Comparison of ENCODE assay signal across 9 cellular contexts in the genomic region with DNA sequence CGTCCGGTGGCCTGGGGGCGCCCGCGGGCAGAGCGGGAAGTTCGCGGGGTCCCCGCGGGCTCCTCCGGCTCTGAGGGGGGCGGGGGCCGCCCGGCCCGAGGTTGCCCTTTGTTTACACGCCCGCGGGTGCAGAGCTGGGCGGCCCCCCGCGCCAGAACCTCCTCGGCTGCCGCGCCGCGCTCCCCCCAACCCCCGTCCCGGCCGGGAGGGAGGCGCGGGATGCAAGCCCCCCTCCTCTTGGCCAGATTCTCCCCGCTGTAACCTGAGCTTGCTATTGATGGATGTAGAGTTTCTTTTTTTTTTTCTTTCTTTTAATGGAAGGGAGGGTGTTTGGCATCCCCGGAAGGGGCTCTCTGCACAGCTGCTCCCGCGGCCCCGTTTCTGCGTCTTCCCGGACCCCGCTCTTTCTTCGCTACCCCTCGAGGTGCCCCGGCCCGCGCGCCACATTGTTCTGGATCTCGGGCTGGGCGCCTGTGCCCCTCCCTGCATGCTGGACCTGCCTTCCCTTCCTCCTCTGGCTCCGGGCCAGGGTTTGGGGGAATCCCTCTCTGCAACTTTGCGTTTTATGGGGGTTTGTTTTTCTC. TPM values are rescaled to one million over a fixed set of nuclear protein-coding genes. Genes with fewer than 3 reads are reported as not detected.
A peak's percentile ranks its signal among the peaks of the same experiment; 100 is the strongest.
DNase-seq lines count a peak whose midpoint lies in the region; ATAC-seq, FAIRE-seq and TF ChIP-seq lines count a peak whose summit lies in the region.
"Had no signal": no experiment of that assay in that cellular context is flagged by ENCODE, and none has a peak within 500 bp of the region (broad histone marks: within the 10 kb centered on the region; RNA-seq: fewer than 3 reads in every experiment).

No MANE protein-coding gene starts in this region.

- 0 out of 2 replicates have a peak overlapping the region, but pooled peaks have one; percentile 71 for H2BK5ac ChIP-seq in H1 (ENCODE audit: low read depth, low read length)

- H3K4me2 ChIP-seq in BLaER1 (peak overlapping the region; percentile 98), OCI-LY3 (ENCODE audit: low read length) (peak overlapping the region; percentile 61), H1 (ENCODE audit: insufficient read depth in 1 of 2, low read depth in 2 of 2, low read length in 2 of 2) (peak overlapping the region; percentile 90 to 99), parathyroid adenoma (ENCODE audit: low read length) (peak overlapping the region; percentile 66)

- no peak for TF ChIP-seq RAD21 in H1 (IDR thresholded peaks at IDR 0.05 in 1 of 2, conservative IDR thresholded peaks at IDR 0.05 in 1 of 2; ENCODE audit: low read depth in 2 of 2, low read length in 2 of 2)

- no peak for TF ChIP-seq EP300 in H1 (IDR thresholded peaks at IDR 0.05; ENCODE audit: borderline replicate concordance in 1 of 2, low read depth in 2 of 2, low read length in 2 of 2)

- H2BK12ac ChIP-seq in H1 (ENCODE audit: low read depth, low read length), result no peak overlapping the region

- WGBS in H1 (ENCODE audit: extremely low coverage in 1 of 2, insufficient coverage in 1 of 2, insufficient read length in 1 of 2, insufficient replicate concordance in 2 of 2, low coverage in 1 of 2, low lambda C conversion rate in 2 of 2, missing lambda C conversion rate in 1 of 2), 2 experiments, result 0% methylated on average over 16 of the region's 49 CpGs; no CpG with 5 or more reads in 1 of the 2 experiments

- H3K79me1 ChIP-seq in H1 (ENCODE audit: low read depth, low read length), result peaks cover 28% of the 10 kb centered on the region

- DNase-seq in H1 (ENCODE audit: low read depth in 1 of 2, low spot score in 2 of 2) (peak in 1 of 2 experiments; percentile 72), cerebellar nuclear complex (lab: John Stamatoyannopoulos, UW) (no peak), pons (ENCODE audit: low spot score) (no peak)

- FAIRE-seq in H1 (lab: Jason Lieb, UNC), result no peak

- H3K4me3 ChIP-seq in BLaER1, result peak overlapping the region; percentile 90
- peak overlapping the region; percentile 93 for H3K4me3 ChIP-seq in OCI-LY3 (ENCODE audit: low read length)
- peak overlapping the region; percentile 55 to 97 (median 83) for H3K4me3 ChIP-seq in H1 (ENCODE audit: extremely low read depth in 1 of 4, insufficient read depth in 2 of 4, low read depth in 3 of 4, low read length in 4 of 4)
- H3K4me3 ChIP-seq in parathyroid adenoma (ENCODE audit: low read depth, low read length), result peak overlapping the region; percentile 52

- H3K18ac ChIP-seq in H1 (ENCODE audit: extremely low read depth, low read length), result no peak overlapping the region; the same call in 1 of the 2 replicates

- TF ChIP-seq CTCF in OCI-LY3 (IDR thresholded peaks at IDR 0.05; ENCODE audit: low read depth, low read length), result 0 out of 2 replicates have a peak, but pooled peaks have one; percentile 25
- TF ChIP-seq CTCF in H1 (IDR thresholded peaks at IDR 0.05; ENCODE audit: control extremely low read depth in 1 of 3, insufficient read depth in 1 of 3, low read depth in 1 of 3, low read length in 3 of 3), result no peak
- no peak for TF ChIP-seq CTCF in parathyroid adenoma (IDR thresholded peaks at IDR 0.05)

- peak overlapping the region; percentile 34 for H4K5ac ChIP-seq in H1 (ENCODE audit: insufficient read length, low read depth, low read length)

- peak overlapping the region; percentile 17 for H4K91ac ChIP-seq in H1 (replicated peaks; ENCODE audit: insufficient read length, low read length)

- no peak overlapping the region for H2AK5ac ChIP-seq in H1 (ENCODE audit: low read depth, low read length)

- POLR2A ChIA-PET in H1 (lab: Charles Lee; ENCODE audit: partially characterized antibody), result interaction anchor here (0.6 to 5.2 kb wide), 21 partner anchors 8 to 455 kb away, joined by 3 to 77 read pairs (median 5); a partner anchor contains a TSS

- H2AFZ ChIP-seq in OCI-LY3 (ENCODE audit: low read depth, low read length) (0 out of 2 replicates have a peak overlapping the region, but pooled peaks have one; percentile 0), H1 (ENCODE audit: low read length) (no peak overlapping the region), parathyroid adenoma (peak overlapping the region; percentile 77)

- H3K9me3 ChIP-seq in BLaER1, result no peaks in the 10 kb centered on the region
- H3K9me3 ChIP-seq in OCI-LY3 (ENCODE audit: insufficient read depth, low read length), result no peaks in the 10 kb centered on the region
- no peaks in the 10 kb centered on the region for H3K9me3 ChIP-seq in H1 (ENCODE audit: insufficient read depth in 2 of 2, low read depth in 1 of 2, low read length in 1 of 2)
- no peaks in the 10 kb centered on the region for H3K9me3 ChIP-seq in parathyroid adenoma (ENCODE audit: control insufficient read depth, low read length)

- H3K23me2 ChIP-seq in H1 (ENCODE audit: low read depth, low read length), result peaks cover 10% of the 10 kb centered on the region

- H3K27ac ChIP-seq in BLaER1 (peak overlapping the region; percentile 82), OCI-LY3 (ENCODE audit: low read length) (no peak overlapping the region; the same call in 1 of the 2 replicates), H1 (ENCODE audit: low read depth, low read length) (peak overlapping the region; percentile 85; the same call in 1 of the 2 replicates), parathyroid adenoma (no peak overlapping the region)

- H3K9ac ChIP-seq in BLaER1, result peak overlapping the region; percentile 86
- peak overlapping the region; percentile 86 for H3K9ac ChIP-seq in OCI-LY3 (ENCODE audit: low read length)
- peak overlapping the region; percentile 46 to 92 (median 84) for H3K9ac ChIP-seq in H1 (replicated peaks in 1 of 4; ENCODE audit: extremely low read depth in 1 of 4, low read depth in 3 of 4, low read length in 3 of 4)
- no peak overlapping the region for H3K9ac ChIP-seq in parathyroid adenoma

- no peak; a peak in 1 of 3 replicates for TF ChIP-seq POLR2A in H1 (IDR thresholded peaks at IDR 0.05; ENCODE audit: control extremely low read depth in 1 of 2, low read depth in 2 of 2, low read length in 2 of 2)

- no peak overlapping the region for H2BK15ac ChIP-seq in H1 (ENCODE audit: low read length)

- H2BK20ac ChIP-seq in H1 (ENCODE audit: low read length), result no peak overlapping the region

- H3K4me1 ChIP-seq in BLaER1 (peaks cover 50% of the 10 kb centered on the region), OCI-LY3 (ENCODE audit: low read length) (peaks cover 14% of the 10 kb centered on the region), H1 (replicated peaks in 1 of 4; ENCODE audit: control insufficient read depth in 3 of 4, insufficient read depth in 4 of 4, low read length in 3 of 4) (peaks cover 4 to 19% (median 15%) of the 10 kb centered on the region in 4 experiments), parathyroid adenoma (no peaks in the 10 kb centered on the region)

- no peak overlapping the region for H3K23ac ChIP-seq in H1 (ENCODE audit: insufficient read length)

- H4K20me1 ChIP-seq in BLaER1 (peaks cover 50% of the 10 kb centered on the region), OCI-LY3 (ENCODE audit: insufficient read depth, low read length) (peaks cover 16% of the 10 kb centered on the region), H1 (replicated peaks in 1 of 2; ENCODE audit: control insufficient read depth in 1 of 2, insufficient read depth in 2 of 2, low read length in 2 of 2) (peaks cover 19 to 33% of the 10 kb centered on the region in 2 experiments)

- H3K27me3 ChIP-seq in BLaER1 (peaks cover 20% of the 10 kb centered on the region), OCI-LY3 (ENCODE audit: low read depth, low read length) (peaks cover 30% of the 10 kb centered on the region), H1 (replicated peaks in 1 of 4; ENCODE audit: control insufficient read depth in 3 of 4, extremely low read depth in 1 of 4, insufficient read depth in 3 of 4, low read length in 3 of 4) (no peaks in the 10 kb centered on the region; a peak in 1 of 7 replicates), parathyroid adenoma (ENCODE audit: control insufficient read depth, insufficient read depth, low read length) (no peaks in the 10 kb centered on the region)

- H2BK120ac ChIP-seq in H1 (replicated peaks; ENCODE audit: low read depth, low read length), result no peak overlapping the region

- H3K36me3 ChIP-seq in BLaER1 (peaks cover 32% of the 10 kb centered on the region), OCI-LY3 (replicated peaks; ENCODE audit: low read depth, low read length) (peaks cover 25% of the 10 kb centered on the region), H1 (ENCODE audit: control insufficient read depth in 2 of 4, insufficient read depth in 4 of 4, low read length in 3 of 4) (peaks cover 17 to 41% (median 32%) of the 10 kb centered on the region in 4 experiments; a peak in 7 of 8 replicates), parathyroid adenoma (ENCODE audit: control insufficient read depth, insufficient read depth, low read length) (no peaks in the 10 kb centered on the region)

- ATAC-seq in GM21619 (IDR thresholded peaks at IDR 0.05; ENCODE audit: unreplicated experiment) (peak; percentile 16), HG03039 (IDR thresholded peaks at IDR 0.05; ENCODE audit: unreplicated experiment) (no peak)

- peak overlapping the region; percentile 43 for H3K56ac ChIP-seq in H1 (replicated peaks; ENCODE audit: insufficient read length, low read depth, low read length)

- H3K14ac ChIP-seq in H1 (ENCODE audit: insufficient read length), result no peak overlapping the region

- H3K79me2 ChIP-seq in OCI-LY3 (ENCODE audit: low read length) (peaks cover 18% of the 10 kb centered on the region), H1 (ENCODE audit: control insufficient read depth in 1 of 2, insufficient read depth in 2 of 2, low read length in 2 of 2) (peaks cover 0 to 29% of the 10 kb centered on the region in 2 experiments; a peak in 2 of 4 replicates), parathyroid adenoma (no peaks in the 10 kb centered on the region)

- CTCF ChIA-PET in H1 (lab: Charles Lee; ENCODE audit: partially characterized antibody), result interaction anchor here (0.6 to 5.9 kb wide), 11 partner anchors 8 to 225 kb away, joined by 3 to 90 read pairs (median 4); a partner anchor contains a TSS

- H4K8ac ChIP-seq in H1 (ENCODE audit: extremely low read depth, insufficient read depth, low read length), result peak overlapping the region; percentile 63; the same call in 1 of the 2 replicates

- no peak overlapping the region for H3K4ac ChIP-seq in H1 (replicated peaks; ENCODE audit: insufficient read length, low read depth, low read length)

RNA-seq across cellular contexts. Expression of a gene that starts 0.6 kb away (rescaled TPM):
- 83.9 and 85.9 TPM in 2 replicates for total RNA-seq in H1 (2021; fragmentation: NEBNext Ultra II Directional; extraction: Animal tissue kit (Norgen Biotek cat#: 25700))
- 64.3 and 86.5 TPM in 2 replicates for polyA plus RNA-seq in H1 (2011; rRNA removed)
- 76.8 TPM for polyA plus RNA-seq in H1 (2011; cell fraction: cytosol; rRNA removed)
- polyA plus RNA-seq in H1 (2011; cell fraction: nucleus; rRNA removed), result 109 TPM
- 48.6 to 73.4 TPM (median 65.8 TPM) in 4 replicates for polyA plus RNA-seq in H1 (2012, experiment 1 of 2)
- 53.8 TPM for polyA plus RNA-seq in H1 (2012, experiment 2 of 2)
- polyA plus RNA-seq in H1 (2013, experiment 1 of 2), result 40.5 TPM
- 39.5 TPM for polyA plus RNA-seq in H1 (2013, experiment 2 of 2)
- 45.5 and 56.4 TPM in 2 replicates for polyA minus RNA-seq in H1 (2011; rRNA and poly(A)+ RNA removed)
- polyA minus RNA-seq in H1 (2011; cell fraction: cytosol; rRNA and poly(A)+ RNA removed), result 70.0 TPM
- 61.7 TPM for polyA minus RNA-seq in H1 (2011; cell fraction: nucleus; rRNA and poly(A)+ RNA removed)

RNA-seq across cellular contexts. Expression of a gene that starts 18.3 kb away (rescaled TPM):
- 1.5 and 2.1 TPM in 2 replicates for total RNA-seq in H1 (2021; fragmentation: NEBNext Ultra II Directional; extraction: Animal tissue kit (Norgen Biotek cat#: 25700))
- polyA plus RNA-seq in H1 (2011; rRNA removed), result 0.09 and 0.31 TPM in 2 replicates
- 0.28 TPM for polyA plus RNA-seq in H1 (2011; cell fraction: cytosol; rRNA removed)
- polyA plus RNA-seq in H1 (2011; cell fraction: nucleus; rRNA removed), result 0.33 TPM
- 0.50 to 1.6 TPM (median 1.2 TPM) in 4 replicates for polyA plus RNA-seq in H1 (2012, experiment 1 of 2)
- polyA plus RNA-seq in H1 (2012, experiment 2 of 2), result 1.0 TPM
- 0.30 TPM for polyA plus RNA-seq in H1 (2013, experiment 1 of 2)
- 0.55 TPM for polyA plus RNA-seq in H1 (2013, experiment 2 of 2)
- polyA minus RNA-seq in H1 (2011; rRNA and poly(A)+ RNA removed), result 0.13 TPM in 1 of 2 replicates, not detected in the other
- polyA minus RNA-seq in H1 (2011; cell fraction: cytosol; rRNA and poly(A)+ RNA removed), result 0.29 TPM
- polyA minus RNA-seq in H1 (2011; cell fraction: nucleus; rRNA and poly(A)+ RNA removed), result 0.30 TPM

RNA-seq across cellular contexts. Expression of a gene that starts 47.9 kb away (rescaled TPM):
- total RNA-seq in H1 (2021; fragmentation: NEBNext Ultra II Directional; extraction: Animal tissue kit (Norgen Biotek cat#: 25700)), result not detected in 2 replicates
- not detected in 2 replicates for polyA plus RNA-seq in H1 (2011; rRNA removed)
- not detected for polyA plus RNA-seq in H1 (2011; cell fraction: cytosol; rRNA removed)
- not detected for polyA plus RNA-seq in H1 (2011; cell fraction: nucleus; rRNA removed)
- polyA plus RNA-seq in H1 (2012, experiment 1 of 2), result not detected in 4 replicates
- polyA plus RNA-seq in H1 (2012, experiment 2 of 2), result not detected
- polyA plus RNA-seq in H1 (2013, experiment 1 of 2), result not detected
- not detected for polyA plus RNA-seq in H1 (2013, experiment 2 of 2)
- polyA minus RNA-seq in H1 (2011; rRNA and poly(A)+ RNA removed), result not detected in 2 replicates
- not detected for polyA minus RNA-seq in H1 (2011; cell fraction: cytosol; rRNA and poly(A)+ RNA removed)
- polyA minus RNA-seq in H1 (2011; cell fraction: nucleus; rRNA and poly(A)+ RNA removed), result not detected
- total RNA-seq: myocyte had no signal

Comparison
In these comparisons a context has a peak if more than half of its experiments do, and no peak if none do; other contexts are left out.
1. H3K27ac ChIP-seq: peak in BLaER1 (single experiment) and H1 (single experiment); none in OCI-LY3 (single experiment) and parathyroid adenoma (single experiment).
2. Peak in every context shown above with its lines, with median percentiles within 50 percentile points of each other: H3K4me2 ChIP-seq and H3K4me3 ChIP-seq.